ENCODE assay signal across 9 cellular contexts in the genomic region with DNA sequence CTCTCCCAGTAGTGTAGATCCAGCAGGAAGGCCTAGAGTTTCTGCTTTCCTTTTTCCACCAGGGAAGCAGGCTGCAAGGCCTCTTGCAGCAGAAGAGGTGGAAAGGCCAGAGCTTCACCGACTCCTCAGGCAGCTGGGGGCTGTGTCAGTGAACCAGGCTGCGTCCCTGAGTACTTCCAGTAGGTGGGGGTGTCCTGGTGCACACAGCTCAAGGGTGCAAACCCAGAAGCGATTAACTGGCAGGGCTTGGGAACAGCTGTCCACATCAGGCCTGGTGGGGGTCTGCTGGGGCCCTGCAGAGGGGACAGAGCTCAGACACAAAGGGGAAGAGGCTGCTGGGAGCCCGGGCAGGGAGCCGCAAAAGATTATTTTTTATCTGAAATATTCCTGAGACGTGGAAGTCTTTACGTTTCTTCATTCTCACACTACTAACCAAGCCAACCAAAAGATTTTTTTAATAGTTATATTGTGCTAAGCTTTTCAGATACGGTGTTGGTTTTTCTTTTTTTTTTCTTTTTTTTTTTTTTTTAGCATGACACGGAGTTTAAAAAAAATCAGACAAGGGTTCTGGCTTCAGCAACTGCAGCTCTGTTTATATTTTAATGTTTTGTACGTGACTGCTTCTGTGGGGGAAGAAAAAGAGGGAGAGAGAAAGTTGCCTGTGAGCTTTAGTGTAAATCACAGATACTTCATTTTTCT. TPM values are rescaled to one million over a fixed set of nuclear protein-coding genes. Genes with fewer than 3 reads are reported as not detected.
DNase-seq lines count a peak whose midpoint lies in the region; ATAC-seq and TF ChIP-seq lines count a peak whose summit lies in the region.
"Had no signal": no experiment of that assay in that cellular context is flagged by ENCODE, and none has a peak within 500 bp of the region (broad histone marks: within the 10 kb centered on the region; RNA-seq: fewer than 3 reads in every experiment).

No MANE protein-coding gene starts in this region.

- no peaks in the 10 kb centered on the region for H3K9me3 Mint-ChIP-seq in Caco-2 (ENCODE audit: unreplicated experiment)

- peaks cover 35% of the 10 kb centered on the region for H3K27me3 Mint-ChIP-seq in Caco-2 (ENCODE audit: insufficient read depth, unreplicated experiment)

- POLR2A ChIA-PET in Caco-2 (lab: Charles Lee): interaction anchor here (0.6 kb wide), 1 partner anchor 25 kb away, joined by 6 read pairs; no protein-coding TSS in a partner anchor

- ATAC-seq in GM21367 (IDR thresholded peaks at IDR 0.05; ENCODE audit: unreplicated experiment): no peak

- H3K4me3 Mint-ChIP-seq in Caco-2 (ENCODE audit: unreplicated experiment): no peak overlapping the region

- no peaks in the 10 kb centered on the region for H3K9me3 ChIP-seq in Caco-2
- H3K9me3 ChIP-seq: HAP-1 had no signal

- H3K4me1 Mint-ChIP-seq in Caco-2 (ENCODE audit: low read depth, unreplicated experiment): no peaks in the 10 kb centered on the region

- BruUV-seq in Caco-2 (replicated peaks; lab: Mats Ljungman, UMichigan): no TSS peak

- no peaks in the 10 kb centered on the region for H3K27me3 ChIP-seq in Caco-2 (replicated peaks; ENCODE audit: control insufficient read depth, insufficient read depth, low read length)

- H3K36me3 ChIP-seq in Caco-2 (ENCODE audit: control insufficient read depth, insufficient read depth, low read length): no peaks in the 10 kb centered on the region
- H3K36me3 ChIP-seq: HAP-1 had no signal

- H3K36me3 Mint-ChIP-seq in Caco-2 (ENCODE audit: insufficient read depth, unreplicated experiment): no peaks in the 10 kb centered on the region

- no peaks in the 10 kb centered on the region for H3K4me1 ChIP-seq in Caco-2

- CTCF ChIA-PET in Caco-2 (lab: Charles Lee): no interaction called here

- DNase-seq in Caco-2 (peak; percentile 45 to 49), NAMALWA (ENCODE audit: low spot score) (peak; percentile 33), ecto neural progenitor cell (ENCODE audit: low spot score) (peak; percentile 80), medulla oblongata (ENCODE audit: extremely low spot score) (peak; percentile 17), COLO668 (lab: John Stamatoyannopoulos, UW; ENCODE audit: unreplicated experiment) (no peak)
- no peak for DNase-seq in stimulated activated CD4-positive, alpha-beta T cell treated with anti-CD3 and anti-CD28 coated beads, Interleukin-2, amount 100 ng/mL, for 48 hours
- no peak for DNase-seq in activated CD8-positive, alpha-beta memory T cell treated with anti-CD3 and anti-CD28 coated beads for 24 hours

- intact Hi-C loops in Caco-2 (cut with micrococcal nuclease; ENCODE audit: unreplicated experiment): no loop called here

- no peak overlapping the region for H3K4me3 ChIP-seq in Caco-2 (ENCODE audit: low read depth, low read length)
- H3K4me3 ChIP-seq: HAP-1 had no signal

- H3K27ac Mint-ChIP-seq in Caco-2 (ENCODE audit: unreplicated experiment): no peak overlapping the region

- peak; percentile 42 to 57 for TF ChIP-seq CTCF in Caco-2 (IDR thresholded peaks at IDR 0.05; ENCODE audit: insufficient read depth in 1 of 2, low read depth in 1 of 2, low read length in 1 of 2, severe bottlenecking in 1 of 2, unreplicated experiment in 1 of 2)

RNA-seq across cellular contexts. Expression of gene TSHZ3, which starts 11.0 kb away (rescaled TPM):
- total RNA-seq in Caco-2 (2022): not detected in 2 replicates

Comparison
In these comparisons a context has a peak if more than half of its experiments do, and no peak if none do; other contexts are left out.
1. DNase-seq: peak in Caco-2 (2 of 2), NAMALWA (single experiment), ecto neural progenitor cell (single experiment) and medulla oblongata (single experiment); none in COLO668 (single experiment), stimulated activated CD4-positive, alpha-beta T cell treated with anti-CD3 and anti-CD28 coated beads, Interleukin-2, amount 100 ng/mL, for 48 hours (0 of 2) and activated CD8-positive, alpha-beta memory T cell treated with anti-CD3 and anti-CD28 coated beads for 24 hours (single experiment).